ENCODE assay signal across 21 cellular contexts in the genomic region with DNA sequence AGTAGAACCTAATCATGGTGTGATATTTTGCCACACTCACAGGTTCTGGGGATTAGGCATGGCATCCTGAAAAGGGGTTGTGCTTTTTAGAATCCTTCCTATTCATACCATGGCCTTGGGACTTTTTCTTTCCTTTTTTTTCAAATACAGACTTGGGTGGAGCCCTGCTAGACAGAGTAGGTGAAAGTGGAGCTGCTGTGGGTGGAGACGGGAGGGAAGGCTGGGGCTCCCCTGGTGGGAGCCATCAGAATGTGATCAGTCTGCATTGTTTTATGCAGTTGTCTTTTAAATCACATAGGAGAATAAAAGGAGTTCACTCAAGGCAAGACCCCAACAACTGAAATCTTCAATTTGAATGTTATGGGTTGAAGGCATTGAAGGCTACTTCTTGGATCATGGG.
DNase-seq lines count a peak whose midpoint lies in the region; ATAC-seq, FAIRE-seq and TF ChIP-seq lines count a peak whose summit lies in the region.
"Had no signal": no experiment of that assay in that cellular context is flagged by ENCODE, and none has a peak within 500 bp of the region (broad histone marks: within the 10 kb centered on the region; RNA-seq: fewer than 3 reads in every experiment).

No MANE protein-coding gene starts in this region.

- dilution Hi-C loops in IMR-90 (cut with HindIII; ENCODE audit: low sequenced_read_pairs, unreplicated experiment): no loop called here

- H4K8ac ChIP-seq in IMR-90 (ENCODE audit: low read depth in 2 of 2, low read length in 2 of 2): no peak overlapping the region

- TF ChIP-seq POLR2A in IMR-90 (IDR thresholded peaks at IDR 0.05; ENCODE audit: low read depth, low read length) (no peak), sigmoid colon (IDR thresholded peaks at IDR 0.05) (no peak), upper lobe of left lung (IDR thresholded peaks at IDR 0.05) (no peak)

- no peak for TF ChIP-seq RAD21 in IMR-90 (IDR thresholded peaks at IDR 0.05; ENCODE audit: low read length)

- H2BK20ac ChIP-seq in IMR-90 (ENCODE audit: low read depth, low read length): no peak overlapping the region

- TF ChIP-seq EP300 in sigmoid colon (IDR thresholded peaks at IDR 0.05) (no peak), upper lobe of left lung (IDR thresholded peaks at IDR 0.05) (no peak)

- peaks cover 9% of the 10 kb centered on the region for H3K27me3 Mint-ChIP-seq in endodermal cell (ENCODE audit: insufficient read depth)
- H3K27me3 Mint-ChIP-seq in effector memory CD8-positive, alpha-beta T cell: peaks cover 0 to under 1% of the 10 kb centered on the region in 2 donors

- H3K4me3 Mint-ChIP-seq in endodermal cell: no peak overlapping the region
- no peak overlapping the region for H3K4me3 Mint-ChIP-seq in effector memory CD8-positive, alpha-beta T cell
- H3K4me3 Mint-ChIP-seq: B cell, CD14-positive monocyte had no signal

- in situ Hi-C loops in IMR-90 (cut with MboI; ENCODE audit: low sequenced_read_pairs): no loop called here

- DNase-seq in IMR-90 (no peak), endodermal cell (peak; percentile 39), sigmoid colon (no peak), urothelium cell line (ENCODE audit: low spot score) (no peak), RCC 7860 (ENCODE audit: low spot score) (no peak), upper lobe of left lung (no peak)
- DNase-seq in effector memory CD8-positive, alpha-beta T cell: no peak
- DNase-seq: DMS53, GF-D8, MG63, NCI-H1048, NCI-H1417 treated with DMSO at 0.1 percent for 48 hours, NCI-H187, NCI-H2107, NCI-H446 treated with DMSO at 0.1 percent for 48 hours, NCI-H748 treated with DMSO at 0.1 percent for 48 hours had no signal

- H3K9me3 ChIP-seq in IMR-90 (ENCODE audit: control insufficient read depth, insufficient read depth, low read length): peaks cover 9% of the 10 kb centered on the region
- peaks cover 22% of the 10 kb centered on the region for H3K9me3 ChIP-seq in endodermal cell (ENCODE audit: control insufficient read depth, low read length)
- H3K9me3 ChIP-seq in sigmoid colon: peaks cover 0 to 12% (median 7%) of the 10 kb centered on the region in 4 donors
- H3K9me3 ChIP-seq in upper lobe of left lung: peaks cover 3 to 24% (median 13%) of the 10 kb centered on the region in 4 donors
- H3K9me3 ChIP-seq: A549 had no signal

- CTCF ChIA-PET in IMR-90 (lab: Yijun Ruan, JAX): no interaction called here

- H3K9me3 Mint-ChIP-seq in endodermal cell: peaks cover 21% of the 10 kb centered on the region
- H3K9me3 Mint-ChIP-seq in effector memory CD8-positive, alpha-beta T cell: peaks cover 4% of the 10 kb centered on the region in 2 donors

- H3K9me1 ChIP-seq in IMR-90 (ENCODE audit: insufficient read depth, low read length): peaks cover 6% of the 10 kb centered on the region; the same call in 1 of the 2 replicates

- no peak overlapping the region for H2AFZ ChIP-seq in IMR-90 (replicated peaks; ENCODE audit: low read length, poor library complexity)

- H2AK9ac ChIP-seq in IMR-90 (replicated peaks; ENCODE audit: low read depth, low read length, poor library complexity): no peak overlapping the region

- no CpG with 5 or more reads among the region's 1 CpG for WGBS in IMR-90 (ENCODE audit: extremely low coverage in 2 of 2, insufficient read length in 1 of 2), 2 experiments
- WGBS in endodermal cell (ENCODE audit: insufficient coverage in 1 of 2, insufficient read length in 1 of 2), 2 experiments: 89 to 93% methylated on average over 1 of the region's 1 CpG
- WGBS in sigmoid colon, 2 donors: 88 to 92% methylated on average over 1 of the region's 1 CpG
- 83 to 91% methylated on average over 1 of the region's 1 CpG for WGBS in upper lobe of left lung, 2 donors

- no peak overlapping the region for H3K14ac ChIP-seq in IMR-90 (replicated peaks; ENCODE audit: low read depth, low read length)

- H4K91ac ChIP-seq in IMR-90 (ENCODE audit: insufficient read depth, low read depth, low read length): peak overlapping the region; percentile 8; the same call in 1 of the 2 replicates

- H3K36me3 ChIP-seq in IMR-90 (ENCODE audit: control insufficient read depth, insufficient read depth, low read length) (no peaks in the 10 kb centered on the region), endodermal cell (ENCODE audit: control insufficient read depth, insufficient read depth, low read length) (no peaks in the 10 kb centered on the region), sigmoid colon (no peaks in the 10 kb centered on the region), upper lobe of left lung (no peaks in the 10 kb centered on the region)
- H3K36me3 ChIP-seq: MG63 had no signal

- H3K18ac ChIP-seq in IMR-90 (ENCODE audit: low read depth, low read length): no peak overlapping the region

- POLR2A ChIA-PET in IMR-90 (lab: Charles Lee; ENCODE audit: unreplicated experiment): no interaction called here

- H2BK120ac ChIP-seq in IMR-90 (ENCODE audit: low read depth, low read length): no peak overlapping the region

- H2BK5ac ChIP-seq in IMR-90 (ENCODE audit: low read depth, low read length, poor library complexity, severe bottlenecking): no peak overlapping the region

- H3K23ac ChIP-seq in IMR-90 (ENCODE audit: low read depth, low read length): no peak overlapping the region

- intact Hi-C loops in IMR-90 (cut with micrococcal nuclease) (no loop called here), sigmoid colon (cut with DNase I) (no loop called here)

- H3K56ac ChIP-seq in IMR-90 (ENCODE audit: extremely low read depth, insufficient read depth, low read length): no peak overlapping the region

- no peak overlapping the region for H3K4me2 ChIP-seq in IMR-90 (ENCODE audit: low read depth, low read length)
- H3K4me2 ChIP-seq: A549 had no signal

- no peak overlapping the region for H3K27ac ChIP-seq in IMR-90 (ENCODE audit: insufficient read depth, low read length)
- H3K27ac ChIP-seq in endodermal cell (ENCODE audit: low read depth, low read length): no peak overlapping the region
- peak overlapping the region in 3 of 4 donors; percentile 34 to 67 (median 38) for H3K27ac ChIP-seq in sigmoid colon
- no peak overlapping the region for H3K27ac ChIP-seq in upper lobe of left lung
- H3K27ac ChIP-seq: A549 had no signal

- peaks cover 7% of the 10 kb centered on the region for H3K4me1 ChIP-seq in IMR-90 (ENCODE audit: control insufficient read depth, insufficient read depth, low read length)
- no peaks in the 10 kb centered on the region for H3K4me1 ChIP-seq in endodermal cell (ENCODE audit: control insufficient read depth, insufficient read depth, low read length)
- peaks cover 0 to 60% (median 28%) of the 10 kb centered on the region in 4 donors for H3K4me1 ChIP-seq in sigmoid colon
- H3K4me1 ChIP-seq in upper lobe of left lung: peaks cover 0 to 4% (median 2%) of the 10 kb centered on the region in 4 donors
- H3K4me1 ChIP-seq: A549 had no signal

- peaks cover 4% of the 10 kb centered on the region for H3K4me1 Mint-ChIP-seq in endodermal cell
- no peaks in the 10 kb centered on the region for H3K4me1 Mint-ChIP-seq in effector memory CD8-positive, alpha-beta T cell (ENCODE audit: low read depth in 2 of 2)
- H3K4me1 Mint-ChIP-seq: B cell had no signal

- ATAC-seq in IMR-90 (ENCODE audit: low read depth) (no peak), upper lobe of left lung (ENCODE audit: low FRiP score in 2 of 2) (no peak)
- ATAC-seq in effector memory CD8-positive, alpha-beta T cell (replicated peaks): no peak
- ATAC-seq: A549, Panc1 had no signal

- H3K4ac ChIP-seq in IMR-90 (ENCODE audit: low read depth, low read length): peak overlapping the region; percentile 42

- H4K20me1 ChIP-seq in IMR-90 (ENCODE audit: insufficient read depth, low read length): no peaks in the 10 kb centered on the region

- no peak for TF ChIP-seq CTCF in IMR-90 (conservative IDR thresholded peaks at IDR 0.05; ENCODE audit: low read depth, low read length)
- TF ChIP-seq CTCF in endodermal cell (conservative IDR thresholded peaks at IDR 0.05): no peak
- TF ChIP-seq CTCF in sigmoid colon (IDR thresholded peaks at IDR 0.05): no peak
- no peak for TF ChIP-seq CTCF in upper lobe of left lung (IDR thresholded peaks at IDR 0.05)

- H3K27me3 ChIP-seq in IMR-90 (ENCODE audit: control insufficient read depth, insufficient read depth, low read length) (no peaks in the 10 kb centered on the region), endodermal cell (ENCODE audit: control insufficient read depth, insufficient read depth, low read length, poor library complexity, severe bottlenecking) (no peaks in the 10 kb centered on the region), sigmoid colon (no peaks in the 10 kb centered on the region), upper lobe of left lung (no peaks in the 10 kb centered on the region)
- H3K27me3 ChIP-seq: MG63 had no signal

- no peak overlapping the region for H3K4me3 ChIP-seq in IMR-90 (ENCODE audit: insufficient read depth, low read depth, low read length)
- no peak overlapping the region for H3K4me3 ChIP-seq in endodermal cell (ENCODE audit: low read length)
- no peak overlapping the region for H3K4me3 ChIP-seq in sigmoid colon
- no peak overlapping the region for H3K4me3 ChIP-seq in upper lobe of left lung
- H3K4me3 ChIP-seq: A549, MG63 had no signal

- H4K5ac ChIP-seq in IMR-90 (ENCODE audit: low read depth, low read length): no peak overlapping the region

- H3K36me3 Mint-ChIP-seq in endodermal cell (ENCODE audit: low read depth): no peaks in the 10 kb centered on the region
- H3K36me3 Mint-ChIP-seq in effector memory CD8-positive, alpha-beta T cell (ENCODE audit: insufficient read depth): no peaks in the 10 kb centered on the region

- no peak overlapping the region for H3K9ac ChIP-seq in IMR-90 (ENCODE audit: low read depth, low read length)
- H3K9ac ChIP-seq in endodermal cell (ENCODE audit: extremely low read depth, low read length, poor library complexity, severe bottlenecking): no peak overlapping the region

- H2AK5ac ChIP-seq in IMR-90 (ENCODE audit: low read depth, low read length): 0 out of 2 replicates have a peak overlapping the region, but pooled peaks have one; percentile 0

- no peak for FAIRE-seq in urothelium cell line (lab: Jason Lieb, UNC)
- no peak for FAIRE-seq in RCC 7860 (lab: Jason Lieb, UNC)
- FAIRE-seq: A549, GM19239 had no signal

- no peak overlapping the region for H3K27ac Mint-ChIP-seq in endodermal cell
- H3K27ac Mint-ChIP-seq in effector memory CD8-positive, alpha-beta T cell: no peak overlapping the region
- H3K27ac Mint-ChIP-seq: B cell had no signal

- BruUV-seq in IMR-90 (replicated peaks; lab: Mats Ljungman, UMichigan): no TSS peak

- H2BK15ac ChIP-seq in IMR-90 (ENCODE audit: low read depth, low read length): no peak overlapping the region

- H3K79me1 ChIP-seq in IMR-90 (ENCODE audit: low read depth in 1 of 2, low read length in 2 of 2): no peaks in the 10 kb centered on the region

TF ChIP-seq in IMR-90, 13 proteins besides CTCF, POLR2A, EP300 and RAD21 (continues in another document):
- TF ChIP-seq CHD1 (IDR thresholded peaks at IDR 0.05; ENCODE audit: low read depth, low read length): no peak
- no peak for TF ChIP-seq MAZ (IDR thresholded peaks at IDR 0.05; ENCODE audit: borderline replicate concordance, low read depth, low read length)

Comparison
In these comparisons a context has a peak if more than half of its experiments do, and no peak if none do; other contexts are left out.
1. H3K27ac ChIP-seq: peak in sigmoid colon (3 of 4); none in IMR-90 (single experiment), endodermal cell (single experiment) and upper lobe of left lung (0 of 4).